ENCODE assay signal across 27 cellular contexts in the genomic region with DNA sequence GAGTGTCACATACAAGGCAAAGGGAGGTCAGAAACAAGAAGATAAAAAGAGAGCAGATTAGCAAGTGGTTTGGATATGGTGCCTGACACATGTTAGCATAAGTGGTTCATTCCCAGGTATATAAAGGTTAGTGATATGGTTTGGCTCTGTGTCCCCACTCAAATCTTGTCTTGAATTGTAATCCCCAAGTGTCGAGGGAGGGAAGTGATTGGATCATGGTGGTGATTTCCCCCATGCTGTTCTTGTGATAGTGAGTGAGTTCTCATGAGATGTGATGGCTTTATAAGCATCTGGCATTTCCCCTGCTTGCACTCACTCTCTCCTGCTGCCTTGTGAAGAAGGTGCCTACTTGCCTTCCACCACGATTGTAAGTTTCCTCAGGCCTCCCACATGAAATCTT. TPM values are rescaled to one million over a fixed set of nuclear protein-coding genes. Genes with fewer than 3 reads are reported as not detected.
"Had no signal": no experiment of that assay in that cellular context is flagged by ENCODE, and none has a peak within 500 bp of the region (broad histone marks: within the 10 kb centered on the region; RNA-seq: fewer than 3 reads in every experiment).

No MANE protein-coding gene starts in this region.

- H3K4me1 Mint-ChIP-seq: activated naive CD8-positive, alpha-beta T cell treated with anti-CD3 and anti-CD28 coated beads for 36 hours; naive thymus-derived CD8-positive, alpha-beta T cell had no signal

- FAIRE-seq: TTC549 had no signal

- DNase-seq: activated CD4-positive, alpha-beta T cell treated with anti-CD3 and anti-CD28 coated beads for 4 hours; activated CD4-positive, alpha-beta T cell treated with anti-CD3 and anti-CD28 coated beads, Interleukin-2, amount 50 U/mL, for 48 hours; activated CD8-positive, alpha-beta memory T cell treated with anti-CD3 and anti-CD28 coated beads, Interleukin-2, amount 50 U/mL, for 4 hours; activated effector memory CD4-positive, alpha-beta T cell treated with anti-CD3 and anti-CD28 coated beads, Interleukin-2, amount 50 U/mL, for 16 hours; activated naive CD4-positive, alpha-beta T cell treated with anti-CD3 and anti-CD28 coated beads for 36 hours; activated naive CD8-positive, alpha-beta T cell treated with anti-CD3 and anti-CD28 coated beads for 36 hours; activated T-cell treated with anti-CD3 and anti-CD28 coated beads, Interleukin-2, amount 50 U/mL, for 1 hour; adrenal gland; aorta; cortex of kidney; effector memory CD8-positive, alpha-beta T cell; kidney glomerular epithelial cell; naive thymus-derived CD8-positive, alpha-beta T cell; stimulated activated CD4-positive, alpha-beta T cell treated with anti-CD3 and anti-CD28 coated beads, Interleukin-12 subunit alpha, Interleukin-12 subunit beta, amount 100 ng/mL, for 4 hours; stimulated activated CD4-positive, alpha-beta T cell treated with anti-CD3 and anti-CD28 coated beads, Interleukin-4, amount 100 ng/mL, for 1 hour; stimulated activated naive CD8-positive, alpha-beta T cell treated with anti-CD3 and anti-CD28 coated beads, Interleukin-15, Interleukin-2, amounts not matched to agents 100 U/mL and 50 U/mL, for 24 hours; SW 1271; T-helper 9 cell; upper lobe of right lung had no signal

- H3K36me3 ChIP-seq: adrenal gland, gastroesophageal sphincter, thoracic aorta, upper lobe of right lung had no signal

- H3K27ac Mint-ChIP-seq: activated naive CD4-positive, alpha-beta T cell treated with anti-CD3 and anti-CD28 coated beads for 36 hours; activated naive CD8-positive, alpha-beta T cell treated with anti-CD3 and anti-CD28 coated beads for 36 hours; activated T-helper 1 cell treated with anti-CD3 and anti-CD28 coated beads, Interleukin-12 subunit alpha, Interleukin-12 subunit beta, Interleukin-2, Interleukin-4 antibody, amounts not matched to agents 30 ng/mL and 10 ng/mL and 1 ng/mL, durations not matched to agents 14 hours and 24 hours and 36 hours; effector memory CD8-positive, alpha-beta T cell; naive thymus-derived CD8-positive, alpha-beta T cell; T-helper 1 cell treated with Interleukin-12 subunit alpha and Interleukin-12 subunit beta and Interleukin-4 antibody, amounts not matched to agents 30 μg/mL and 1 μg/mL, for 36 hours had no signal

- H3K9me3 ChIP-seq: adrenal gland, gastroesophageal sphincter, thoracic aorta, upper lobe of right lung had no signal

- H3K4me3 Mint-ChIP-seq: activated naive CD4-positive, alpha-beta T cell treated with anti-CD3 and anti-CD28 coated beads for 36 hours; activated naive CD8-positive, alpha-beta T cell treated with anti-CD3 and anti-CD28 coated beads for 36 hours; activated T-helper 1 cell treated with anti-CD3 and anti-CD28 coated beads, Interleukin-12 subunit alpha, Interleukin-12 subunit beta, Interleukin-2, Interleukin-4 antibody, amounts not matched to agents 30 ng/mL and 10 ng/mL and 1 ng/mL, durations not matched to agents 14 hours and 24 hours and 36 hours; effector memory CD8-positive, alpha-beta T cell; naive thymus-derived CD8-positive, alpha-beta T cell; T-helper 1 cell treated with Interleukin-12 subunit alpha and Interleukin-12 subunit beta and Interleukin-4 antibody, amounts not matched to agents 30 μg/mL and 1 μg/mL, for 36 hours had no signal

- H3K4me3 ChIP-seq: adrenal gland, gastroesophageal sphincter, skin epidermis, thoracic aorta, upper lobe of right lung had no signal

- H3K4me1 ChIP-seq: adrenal gland had no signal

- H3K36me3 Mint-ChIP-seq: activated naive CD8-positive, alpha-beta T cell treated with anti-CD3 and anti-CD28 coated beads for 36 hours had no signal

- H3K27me3 ChIP-seq: adrenal gland, gastroesophageal sphincter, upper lobe of right lung had no signal

- H3K27me3 Mint-ChIP-seq: brain had no signal

- H3K27ac ChIP-seq: adrenal gland, skin epidermis, upper lobe of right lung, VCaP had no signal

- ATAC-seq: effector memory CD8-positive, alpha-beta T cell; gastroesophageal sphincter; naive thymus-derived CD8-positive, alpha-beta T cell; stimulated activated naive CD8-positive, alpha-beta T cell treated with anti-CD3 and anti-CD28 coated beads, Interleukin-15, Interleukin-2, amounts not matched to agents 100 U/mL and 50 U/mL, for 24 hours; upper lobe of right lung had no signal

RNA-seq across cellular contexts. Expression of a gene that starts 12.1 kb away (rescaled TPM):
- total RNA-seq: activated naive CD4-positive, alpha-beta T cell treated with anti-CD3 and anti-CD28 coated beads for 36 hours; activated T-helper 1 cell treated with anti-CD3 and anti-CD28 coated beads, Interleukin-12 subunit alpha, Interleukin-12 subunit beta, Interleukin-2, Interleukin-4 antibody, amounts not matched to agents 30 ng/mL and 10 ng/mL and 1 ng/mL, durations not matched to agents 14 hours and 24 hours and 36 hours had no signal
